In genomic region chr2:46947841-46948240, GRCh38 we compare ENCODE assay signal across 25 cellular contexts. TPM values are rescaled to one million over a fixed set of nuclear protein-coding genes. Genes with fewer than 3 reads are reported as not detected.
A peak's percentile ranks its signal among the peaks of the same experiment; 100 is the strongest.
DNase-seq lines count a peak whose midpoint lies in the region; ATAC-seq, FAIRE-seq and TF ChIP-seq lines count a peak whose summit lies in the region.
"Had no signal": no experiment of that assay in that cellular context is flagged by ENCODE, and none has a peak within 500 bp of the region (broad histone marks: within the 10 kb centered on the region; RNA-seq: fewer than 3 reads in every experiment).

No MANE protein-coding gene starts in this region.

- FAIRE-seq in kidney (lab: Jason Lieb, UNC), result no peak
- FAIRE-seq: D721Med, G401.6, GM12891, H1, K562, RCC 7860 had no signal

- peak overlapping the region; percentile 15 for H3K27ac Mint-ChIP-seq in activated CD8-positive, alpha-beta T cell treated with anti-CD3 and anti-CD28 coated beads, Interleukin-2, amount 10 ng/mL, durations not matched to agents 7 days and 5 days
- no peak overlapping the region for H3K27ac Mint-ChIP-seq in activated CD8-positive, alpha-beta T cell treated with anti-CD3 and anti-CD28 coated beads for 36 hours
- H3K27ac Mint-ChIP-seq in T-helper 17 cell, result peak overlapping the region; percentile 82
- peak overlapping the region; percentile 77 for H3K27ac Mint-ChIP-seq in stimulated activated naive B cell treated with anti-CD40 and anti-IgM and Interleukin-4, amounts not matched to agents 10 μg/mL and 1 μg/mL and 100 μg/mL, for 72 hours
- H3K27ac Mint-ChIP-seq: CD4-positive, alpha-beta T cell had no signal

- H3K9me3 ChIP-seq in T-helper 17 cell (ENCODE audit: control insufficient read depth, low read length, poor library complexity, severe bottlenecking) (no peaks in the 10 kb centered on the region), kidney (ENCODE audit: control insufficient read depth in 1 of 2, low read length in 2 of 2) (no peaks in the 10 kb centered on the region)
- H3K9me3 ChIP-seq: MG63 had no signal

- H3K27ac ChIP-seq in kidney (ENCODE audit: low read depth in 2 of 2, low read length in 2 of 2), result no peak overlapping the region
- H3K27ac ChIP-seq: 22Rv1, SK-N-MC had no signal

- no peak overlapping the region for H3K9ac ChIP-seq in kidney (ENCODE audit: low read length in 2 of 2)

- peaks cover 64% of the 10 kb centered on the region for H3K36me3 Mint-ChIP-seq in activated CD8-positive, alpha-beta T cell treated with anti-CD3 and anti-CD28 coated beads, Interleukin-2, amount 10 ng/mL, durations not matched to agents 7 days and 5 days (ENCODE audit: low read depth)
- peaks cover 41% of the 10 kb centered on the region for H3K36me3 Mint-ChIP-seq in activated CD8-positive, alpha-beta T cell treated with anti-CD3 and anti-CD28 coated beads for 36 hours (ENCODE audit: low read depth)
- peaks cover 2% of the 10 kb centered on the region for H3K36me3 Mint-ChIP-seq in T-helper 17 cell (ENCODE audit: low read depth)
- peaks cover 37 to 51% of the 10 kb centered on the region in 2 donors for H3K36me3 Mint-ChIP-seq in stimulated activated naive B cell treated with anti-CD40 and anti-IgM and Interleukin-4, amounts not matched to agents 10 μg/mL and 1 μg/mL and 100 μg/mL, for 72 hours

- peaks cover 6 to 8% of the 10 kb centered on the region in 2 donors for H3K36me3 ChIP-seq in kidney (ENCODE audit: control insufficient read depth in 1 of 2, insufficient read depth in 2 of 2, low read length in 2 of 2)

- no peak overlapping the region for H3K4me3 ChIP-seq in kidney (ENCODE audit: low read length in 2 of 2)
- H3K4me3 ChIP-seq: K562, MG63, SK-N-MC had no signal

- no peaks in the 10 kb centered on the region for H3K9me3 Mint-ChIP-seq in activated CD8-positive, alpha-beta T cell treated with anti-CD3 and anti-CD28 coated beads, Interleukin-2, amount 10 ng/mL, durations not matched to agents 7 days and 5 days (ENCODE audit: insufficient read depth)
- H3K9me3 Mint-ChIP-seq in activated CD8-positive, alpha-beta T cell treated with anti-CD3 and anti-CD28 coated beads for 36 hours, result no peaks in the 10 kb centered on the region
- no peaks in the 10 kb centered on the region for H3K9me3 Mint-ChIP-seq in stimulated activated naive B cell treated with anti-CD40 and anti-IgM and Interleukin-4, amounts not matched to agents 10 μg/mL and 1 μg/mL and 100 μg/mL, for 72 hours
- H3K9me3 Mint-ChIP-seq: CD4-positive, alpha-beta T cell had no signal

- H3K27me3 Mint-ChIP-seq in activated CD8-positive, alpha-beta T cell treated with anti-CD3 and anti-CD28 coated beads, Interleukin-2, amount 10 ng/mL, durations not matched to agents 7 days and 5 days (ENCODE audit: low read depth), result no peaks in the 10 kb centered on the region
- no peaks in the 10 kb centered on the region for H3K27me3 Mint-ChIP-seq in activated CD8-positive, alpha-beta T cell treated with anti-CD3 and anti-CD28 coated beads for 36 hours
- H3K27me3 Mint-ChIP-seq in T-helper 17 cell, result no peaks in the 10 kb centered on the region
- no peaks in the 10 kb centered on the region for H3K27me3 Mint-ChIP-seq in stimulated activated naive B cell treated with anti-CD40 and anti-IgM and Interleukin-4, amounts not matched to agents 10 μg/mL and 1 μg/mL and 100 μg/mL, for 72 hours
- H3K27me3 Mint-ChIP-seq: CD4-positive, alpha-beta T cell had no signal

- no peak overlapping the region for H3K4me3 Mint-ChIP-seq in activated CD8-positive, alpha-beta T cell treated with anti-CD3 and anti-CD28 coated beads, Interleukin-2, amount 10 ng/mL, durations not matched to agents 7 days and 5 days
- no peak overlapping the region for H3K4me3 Mint-ChIP-seq in activated CD8-positive, alpha-beta T cell treated with anti-CD3 and anti-CD28 coated beads for 36 hours
- H3K4me3 Mint-ChIP-seq in T-helper 17 cell, result no peak overlapping the region
- H3K4me3 Mint-ChIP-seq in stimulated activated naive B cell treated with anti-CD40 and anti-IgM and Interleukin-4, amounts not matched to agents 10 μg/mL and 1 μg/mL and 100 μg/mL, for 72 hours, result peak overlapping the region in 1 of 2 donors; percentile 36
- H3K4me3 Mint-ChIP-seq: CD4-positive, alpha-beta T cell had no signal

- no peak for DNase-seq in activated CD8-positive, alpha-beta T cell treated with anti-CD3 and anti-CD28 coated beads, Interleukin-2, amount 10 ng/mL, durations not matched to agents 7 days and 5 days
- no peak for DNase-seq in activated CD8-positive, alpha-beta T cell treated with anti-CD3 and anti-CD28 coated beads for 36 hours
- DNase-seq in T-helper 17 cell (no peak), kidney (peak; percentile 69), ACHN (no peak)
- no peak for DNase-seq in stimulated activated naive B cell treated with anti-CD40 and anti-IgM and Interleukin-4, amounts not matched to agents 10 μg/mL and 1 μg/mL and 100 μg/mL, for 72 hours
- DNase-seq: CD4-positive, alpha-beta T cell; HCEC 1CT; MG63; NCI-H1105 treated with DMSO at 0.1 percent for 48 hours; NCI-H146; NCI-H2029; NCI-H446 treated with DMSO at 0.1 percent for 48 hours; NCI-H526 treated with DMSO at 0.1 percent for 48 hours; SIG-M5 had no signal

- ATAC-seq in activated CD8-positive, alpha-beta T cell treated with anti-CD3 and anti-CD28 coated beads, Interleukin-2, amount 10 ng/mL, durations not matched to agents 7 days and 5 days, result no peak
- no peak for ATAC-seq in activated CD8-positive, alpha-beta T cell treated with anti-CD3 and anti-CD28 coated beads for 36 hours
- no peak for ATAC-seq in T-helper 17 cell
- no peak for ATAC-seq in stimulated activated naive B cell treated with anti-CD40 and anti-IgM and Interleukin-4, amounts not matched to agents 10 μg/mL and 1 μg/mL and 100 μg/mL, for 72 hours (replicated peaks)
- ATAC-seq in HG03571 (IDR thresholded peaks at IDR 0.05; ENCODE audit: unreplicated experiment), result no peak
- ATAC-seq in HG02588 (IDR thresholded peaks at IDR 0.05; ENCODE audit: unreplicated experiment), result no peak
- ATAC-seq: K562 had no signal

- H3K4me1 Mint-ChIP-seq in activated CD8-positive, alpha-beta T cell treated with anti-CD3 and anti-CD28 coated beads, Interleukin-2, amount 10 ng/mL, durations not matched to agents 7 days and 5 days (ENCODE audit: low read depth), result peaks cover 64% of the 10 kb centered on the region
- H3K4me1 Mint-ChIP-seq in activated CD8-positive, alpha-beta T cell treated with anti-CD3 and anti-CD28 coated beads for 36 hours (ENCODE audit: low read depth), result peaks cover 46% of the 10 kb centered on the region
- peaks cover 45% of the 10 kb centered on the region for H3K4me1 Mint-ChIP-seq in T-helper 17 cell
- peaks cover 58 to 87% of the 10 kb centered on the region in 2 donors for H3K4me1 Mint-ChIP-seq in stimulated activated naive B cell treated with anti-CD40 and anti-IgM and Interleukin-4, amounts not matched to agents 10 μg/mL and 1 μg/mL and 100 μg/mL, for 72 hours

- POLR2A ChIA-PET in activated CD8-positive, alpha-beta T cell treated with anti-CD3 and anti-CD28 coated beads, Interleukin-2, amount 10 ng/mL, durations not matched to agents 7 days and 5 days (lab: Charles Lee), result no interaction called here
- POLR2A ChIA-PET in activated CD8-positive, alpha-beta T cell treated with anti-CD3 and anti-CD28 coated beads for 36 hours (lab: Charles Lee), result no interaction called here

- in situ Hi-C loops in ACHN (cut with HindIII; ENCODE audit: low pct_ligation_motif_present, low pct_unique_long_range_greater_than_20kb, low sequenced_read_pairs), result no loop called here

- peaks cover 3 to 9% of the 10 kb centered on the region in 2 donors for H3K4me1 ChIP-seq in kidney (ENCODE audit: control insufficient read depth in 1 of 2, insufficient read depth in 1 of 2, low read depth in 1 of 2, low read length in 2 of 2)

- TF ChIP-seq CTCF in activated CD8-positive, alpha-beta T cell treated with anti-CD3 and anti-CD28 coated beads for 36 hours (IDR thresholded peaks at IDR 0.05), result no peak
- no peak for TF ChIP-seq CTCF in kidney (IDR thresholded peaks at IDR 0.05; ENCODE audit: borderline replicate concordance, extremely low read depth, insufficient read depth)

- intact Hi-C loops in activated CD8-positive, alpha-beta T cell treated with anti-CD3 and anti-CD28 coated beads for 36 hours (cut with micrococcal nuclease), result no loop called here
- intact Hi-C loops in kidney (cut with DNase I), result no loop called here

- CTCF ChIA-PET in activated CD8-positive, alpha-beta T cell treated with anti-CD3 and anti-CD28 coated beads, Interleukin-2, amount 10 ng/mL, durations not matched to agents 7 days and 5 days (lab: Charles Lee), result interaction anchor here (1.5 kb wide), 1 partner anchor 10 kb away, joined by 3 read pairs; no protein-coding TSS in a partner anchor
- CTCF ChIA-PET in activated CD8-positive, alpha-beta T cell treated with anti-CD3 and anti-CD28 coated beads for 36 hours (lab: Charles Lee), result interaction anchor here (2.2 kb wide), 1 partner anchor 29 kb away, joined by 7 read pairs; no protein-coding TSS in a partner anchor

RNA-seq across cellular contexts. Expression of gene TTC7A, which starts 6.8 kb away (rescaled TPM):
- 10 to 100 TPM; 59.3 to 61.0 TPM for total RNA-seq in activated CD8-positive, alpha-beta T cell treated with anti-CD3 and anti-CD28 coated beads, Interleukin-2, amount 10 ng/mL, durations not matched to agents 7 days and 5 days
- 10 to 100 TPM; 51.6 to 54.7 TPM for total RNA-seq in activated CD8-positive, alpha-beta T cell treated with anti-CD3 and anti-CD28 coated beads for 36 hours
- 10 to 100 TPM; 56.3 to 63.0 TPM for total RNA-seq in T-helper 17 cell
- total RNA-seq in kidney, result 45.7 TPM
- polyA plus RNA-seq in kidney (ENCODE audit: insufficient read depth, low read depth, low replicate concordance), result 8.8 TPM

RNA-seq across cellular contexts. Expression of gene MCFD2, which starts 32.2 kb away (rescaled TPM):
- 10 to 100 TPM; 41.7 to 44.3 TPM for total RNA-seq in activated CD8-positive, alpha-beta T cell treated with anti-CD3 and anti-CD28 coated beads, Interleukin-2, amount 10 ng/mL, durations not matched to agents 7 days and 5 days
- total RNA-seq in activated CD8-positive, alpha-beta T cell treated with anti-CD3 and anti-CD28 coated beads for 36 hours, result 10 to 100 TPM; 27.7 to 31.8 TPM
- total RNA-seq in T-helper 17 cell (10 to 100 TPM; 29.0 to 41.9 TPM), kidney (86.6 TPM)
- 42.2 TPM for polyA plus RNA-seq in kidney (ENCODE audit: insufficient read depth, low read depth, low replicate concordance)
